In the genomic region with DNA sequence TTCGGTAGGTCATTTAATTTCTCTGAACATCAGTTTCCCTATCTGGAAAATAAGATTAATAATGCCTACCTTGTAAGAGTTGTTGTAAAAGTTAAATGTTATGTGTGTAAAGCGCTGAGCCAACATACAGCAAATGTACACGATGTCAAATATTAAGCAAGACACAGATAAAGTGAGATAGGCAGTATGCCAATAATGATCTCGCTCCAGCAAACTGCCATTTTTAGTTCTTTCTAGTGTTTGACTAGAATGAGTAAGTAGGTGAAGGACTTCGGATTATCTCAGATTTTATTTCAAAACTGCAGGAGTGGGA, we compare ENCODE assay signal across 8 cellular contexts. TPM values are rescaled to one million over a fixed set of nuclear protein-coding genes. Genes with fewer than 3 reads are reported as not detected.
A peak's percentile ranks its signal among the peaks of the same experiment; 100 is the strongest.
DNase-seq lines count a peak whose midpoint lies in the region; ATAC-seq and TF ChIP-seq lines count a peak whose summit lies in the region.

No MANE protein-coding gene starts in this region.

- TF ChIP-seq CTCF in C4-2B (conservative IDR thresholded peaks at IDR 0.05) (no peak), OCI-LY7 (conservative IDR thresholded peaks at IDR 0.05; ENCODE audit: low read length) (no peak), psoas muscle (IDR thresholded peaks at IDR 0.05) (no peak)

- no peaks in the 10 kb centered on the region for H3K27me3 ChIP-seq in psoas muscle (ENCODE audit: insufficient read depth in 3 of 3, low read length in 2 of 3)

- H3K27ac ChIP-seq in C4-2B (peak overlapping the region; percentile 99), OCI-LY7 (ENCODE audit: low read depth, low read length, poor library complexity, severe bottlenecking) (peak overlapping the region; percentile 69), psoas muscle (peak overlapping the region; percentile 93)

- peak overlapping the region; percentile 82 for H3K4me2 ChIP-seq in OCI-LY7 (ENCODE audit: low read length)

- H3K9me2 ChIP-seq in OCI-LY7 (ENCODE audit: insufficient read depth, low read length) = no peaks in the 10 kb centered on the region

- no peaks in the 10 kb centered on the region for H4K20me1 ChIP-seq in OCI-LY7 (ENCODE audit: insufficient read depth, low read length)

- CTCF ChIA-PET in OCI-LY7 (lab: Charles Lee; ENCODE audit: unreplicated experiment) = interaction anchor here (0.6 to 1.0 kb wide), 2 partner anchors 19 to 1145 kb away, joined by 3 to 4 read pairs; no protein-coding TSS in a partner anchor

- H3K9me3 ChIP-seq in OCI-LY7 (ENCODE audit: low read length) = no peaks in the 10 kb centered on the region
- no peaks in the 10 kb centered on the region for H3K9me3 ChIP-seq in psoas muscle

- H3K36me3 ChIP-seq in OCI-LY7 (ENCODE audit: insufficient read depth, low read length) (peaks cover 6% of the 10 kb centered on the region), psoas muscle (ENCODE audit: insufficient read depth in 1 of 2, low read depth in 1 of 2) (peaks cover 0 to 7% of the 10 kb centered on the region in 2 donors)

- intact Hi-C loops in OCI-LY7 (cut with micrococcal nuclease; ENCODE audit: unreplicated experiment) = no loop called here
- intact Hi-C loops in psoas muscle (cut with DNase I) = loop anchor here in 1 of 2 donors (1.0 kb wide), 1 partner anchor 72 kb away; no protein-coding TSS in a partner anchor

- H3K4me1 ChIP-seq in OCI-LY7 (ENCODE audit: insufficient read depth, low read length, poor library complexity, severe bottlenecking) (peaks cover 28% of the 10 kb centered on the region), psoas muscle (peaks cover 28% of the 10 kb centered on the region)

- TF ChIP-seq POLR2A in erythroblast (IDR thresholded peaks at IDR 0.05; ENCODE audit: low read length) = no peak

- DNase-seq in OCI-LY7 (ENCODE audit: low spot score) (no peak), erythroblast (lab: John Stamatoyannopoulos, UW) (peak; percentile 84 to 86), psoas muscle (no peak), mucosa of gallbladder (ENCODE audit: low spot score) (no peak), KG1 (lab: John Stamatoyannopoulos, UW) (no peak)

- no TSS peak for BruUV-seq in OCI-LY7 (replicated peaks; lab: Mats Ljungman, UMichigan)

- H2AFZ ChIP-seq in OCI-LY7 (ENCODE audit: low read length) = peak overlapping the region; percentile 90

- H3K79me2 ChIP-seq in OCI-LY7 (ENCODE audit: insufficient read depth, low read depth, low read length) = peaks cover 14% of the 10 kb centered on the region; the same call in 1 of the 2 replicates

- WGBS in psoas muscle, 3 donors = 10 to 15% (median 11%) methylated on average over 5 of the region's 5 CpGs

- H3K4me3 ChIP-seq in OCI-LY7 (ENCODE audit: low read depth, low read length, poor library complexity, severe bottlenecking) (peak overlapping the region; percentile 70), psoas muscle (peak overlapping the region; percentile 78)

- ATAC-seq in GM21390 (IDR thresholded peaks at IDR 0.05; ENCODE audit: unreplicated experiment) (peak; percentile 2), psoas muscle (no peak), HG02973 (IDR thresholded peaks at IDR 0.05; ENCODE audit: unreplicated experiment) (no peak)

- POLR2A ChIA-PET in OCI-LY7 (lab: Charles Lee) = interaction anchor here (0.6 to 5.3 kb wide), 8 partner anchors 9 to 219 kb away, joined by 3 to 28 read pairs (median 6); a partner anchor contains a TSS

RNA-seq across cellular contexts. Expression of a gene that starts 0.8 kb away (rescaled TPM):
- total RNA-seq in OCI-LY7 (2014; rRNA removed; shearing (Covaris generic)) = 30.9 and 32.7 TPM in 2 replicates
- total RNA-seq in OCI-LY7 (2022) (28.4 and 31.1 TPM in 2 replicates), psoas muscle (100 to 1,000 TPM; 239 to 605 (median 497) TPM), mucosa of gallbladder (184 TPM)
- polyA plus RNA-seq in psoas muscle = 100 to 1,000 TPM; 374 to 743 (median 492) TPM

Comparison
In these comparisons a context has a peak if more than half of its experiments do, and no peak if none do; other contexts are left out.
1. DNase-seq: peak in erythroblast (2 of 2); none in OCI-LY7 (single experiment), psoas muscle (0 of 2), mucosa of gallbladder (single experiment) and KG1 (single experiment).
2. Peak in every context shown above with its lines, with median percentiles within 50 percentile points of each other: H3K27ac ChIP-seq.